Comparison of ENCODE assay signal across 8 cellular contexts in the genomic region with DNA sequence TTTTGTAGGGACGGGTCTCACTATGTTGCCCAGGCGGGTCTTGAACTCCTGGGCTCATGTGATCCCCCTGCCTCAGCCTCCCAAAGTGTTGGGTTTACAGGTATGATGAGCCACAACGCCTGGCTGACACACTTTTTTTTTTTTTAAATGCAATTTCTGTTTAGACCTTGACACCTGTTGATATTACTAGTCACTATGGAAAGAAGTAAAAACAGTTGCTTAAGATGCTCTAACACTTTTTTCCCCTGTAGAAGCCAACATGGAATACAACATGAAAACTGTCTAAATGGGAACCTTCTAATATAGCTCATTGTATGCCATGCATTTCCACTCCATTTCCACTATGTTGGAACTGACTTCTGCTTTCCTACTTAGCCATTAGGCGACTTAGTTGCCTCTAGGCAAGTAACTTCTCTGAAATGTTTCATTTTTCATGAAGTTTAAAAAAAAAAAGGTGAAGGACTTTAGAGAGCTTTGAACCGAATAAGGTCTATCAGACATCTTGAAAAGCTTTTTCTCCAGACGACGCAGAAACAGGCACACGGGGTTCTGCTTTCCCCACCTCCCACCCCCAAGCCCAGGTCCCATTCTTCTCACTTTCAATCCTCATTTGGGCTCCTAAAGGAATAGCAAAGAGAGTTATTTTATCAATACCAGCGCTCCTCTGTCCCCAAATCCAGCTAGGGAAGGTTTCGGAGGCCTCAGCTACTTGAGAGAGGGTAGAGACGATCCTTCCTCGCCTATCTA. TPM values are rescaled to one million over a fixed set of nuclear protein-coding genes. Genes with fewer than 3 reads are reported as not detected.
A peak's percentile ranks its signal among the peaks of the same experiment; 100 is the strongest.
DNase-seq lines count a peak whose midpoint lies in the region; ATAC-seq and TF ChIP-seq lines count a peak whose summit lies in the region.

No MANE protein-coding gene starts in this region.

- peaks cover 0 to 4% of the 10 kb centered on the region in 2 donors for H3K27me3 Mint-ChIP-seq in CD8-positive, alpha-beta memory T cell
- H3K27me3 Mint-ChIP-seq in dendritic cell treated with granulocyte-macrophage colony-stimulating factor and Interleukin-4, amounts not matched to agents 40 ng/mL and 50 ng/mL, for 4 days: no peaks in the 10 kb centered on the region

- CTCF ChIA-PET in CD8-positive, alpha-beta memory T cell (lab: Charles Lee): interaction anchor here (0.7 to 2.0 kb wide), 6 partner anchors 38 to 564 kb away, joined by 4 to 9 read pairs (median 4); partner anchors contain the start of genes DIPK1A, GCLM and RPL5
- CTCF ChIA-PET in OCI-LY7 (lab: Charles Lee; ENCODE audit: unreplicated experiment): interaction anchor here (0.9 to 1.2 kb wide), 3 partner anchors 21 to 87 kb away, joined by 3 to 4 read pairs (median 3); no protein-coding TSS in a partner anchor

- H3K36me3 Mint-ChIP-seq in CD8-positive, alpha-beta memory T cell: peaks cover 0 to 30% (median 2%) of the 10 kb centered on the region in 3 donors
- peaks cover 17% of the 10 kb centered on the region for H3K36me3 Mint-ChIP-seq in dendritic cell treated with granulocyte-macrophage colony-stimulating factor and Interleukin-4, amounts not matched to agents 40 ng/mL and 50 ng/mL, for 4 days (ENCODE audit: low read depth)

- peaks cover 26% of the 10 kb centered on the region for H3K4me1 ChIP-seq in CD8-positive, alpha-beta memory T cell (ENCODE audit: insufficient read depth, low read length)
- peaks cover 12% of the 10 kb centered on the region for H3K4me1 ChIP-seq in OCI-LY7 (ENCODE audit: insufficient read depth, low read length, poor library complexity, severe bottlenecking)
- peaks cover 9% of the 10 kb centered on the region for H3K4me1 ChIP-seq in mononuclear cell (ENCODE audit: insufficient read depth, low read length)

- TSS peak; percentile 91 for BruUV-seq in OCI-LY7 (replicated peaks; lab: Mats Ljungman, UMichigan)

- H3K4me3 ChIP-seq in CD8-positive, alpha-beta memory T cell (ENCODE audit: low read length): peak overlapping the region; percentile 92
- H3K4me3 ChIP-seq in OCI-LY7 (ENCODE audit: low read depth, low read length, poor library complexity, severe bottlenecking) (peak overlapping the region; percentile 87), mononuclear cell (ENCODE audit: low read length) (peak overlapping the region; percentile 99)

- no peak for TF ChIP-seq CTCF in OCI-LY7 (conservative IDR thresholded peaks at IDR 0.05; ENCODE audit: low read length)

- peak overlapping the region; percentile 94 for H3K27ac ChIP-seq in CD8-positive, alpha-beta memory T cell (ENCODE audit: low read depth, low read length)
- H3K27ac ChIP-seq in OCI-LY7 (ENCODE audit: low read depth, low read length, poor library complexity, severe bottlenecking): peak overlapping the region; percentile 74

- H3K9me3 Mint-ChIP-seq in CD8-positive, alpha-beta memory T cell: no peaks in the 10 kb centered on the region
- H3K9me3 Mint-ChIP-seq in dendritic cell treated with granulocyte-macrophage colony-stimulating factor and Interleukin-4, amounts not matched to agents 40 ng/mL and 50 ng/mL, for 4 days: no peaks in the 10 kb centered on the region

- peak overlapping the region; percentile 93 to 100 (median 99) for H3K4me3 Mint-ChIP-seq in CD8-positive, alpha-beta memory T cell
- H3K4me3 Mint-ChIP-seq in dendritic cell treated with granulocyte-macrophage colony-stimulating factor and Interleukin-4, amounts not matched to agents 40 ng/mL and 50 ng/mL, for 4 days: peak overlapping the region; percentile 99

- peaks cover 25% of the 10 kb centered on the region for H4K20me1 ChIP-seq in OCI-LY7 (ENCODE audit: insufficient read depth, low read length)

- intact Hi-C loops in OCI-LY7 (cut with micrococcal nuclease; ENCODE audit: unreplicated experiment): loop anchor here (5.0 kb wide), 4 partner anchors 163 to 513 kb away; partner anchors contain the start of genes CCDC18, MTF2, RPL5 and TMED5
- intact Hi-C loops in dendritic cell treated with granulocyte-macrophage colony-stimulating factor and Interleukin-4, amounts not matched to agents 40 ng/mL and 50 ng/mL, for 4 days (cut with micrococcal nuclease): loop anchor here (1.0 to 10.0 kb wide), 4 partner anchors 28 to 270 kb away; partner anchors contain the start of genes CCDC18, MTF2 and TMED5

- no peaks in the 10 kb centered on the region for H3K9me3 ChIP-seq in CD8-positive, alpha-beta memory T cell (ENCODE audit: low read length)
- H3K9me3 ChIP-seq in OCI-LY7 (ENCODE audit: low read length) (no peaks in the 10 kb centered on the region), mononuclear cell (ENCODE audit: low read depth, low read length) (no peaks in the 10 kb centered on the region)

- peak overlapping the region; percentile 88 to 100 (median 98) for H3K27ac Mint-ChIP-seq in CD8-positive, alpha-beta memory T cell
- H3K27ac Mint-ChIP-seq in dendritic cell treated with granulocyte-macrophage colony-stimulating factor and Interleukin-4, amounts not matched to agents 40 ng/mL and 50 ng/mL, for 4 days: peak overlapping the region; percentile 98

- ATAC-seq in GM21529 (IDR thresholded peaks at IDR 0.05; ENCODE audit: unreplicated experiment) (peak; percentile 2), GM19452 (IDR thresholded peaks at IDR 0.05; ENCODE audit: unreplicated experiment) (no peak)

- H3K36me3 ChIP-seq in CD8-positive, alpha-beta memory T cell (ENCODE audit: insufficient read depth, low read length): no peaks in the 10 kb centered on the region
- peaks cover 32% of the 10 kb centered on the region for H3K36me3 ChIP-seq in OCI-LY7 (ENCODE audit: insufficient read depth, low read length)

- peak overlapping the region; percentile 94 for H2AFZ ChIP-seq in OCI-LY7 (ENCODE audit: low read length)

- no peaks in the 10 kb centered on the region for H3K27me3 ChIP-seq in CD8-positive, alpha-beta memory T cell (ENCODE audit: insufficient read depth, low read length, poor library complexity, severe bottlenecking)
- no peaks in the 10 kb centered on the region for H3K27me3 ChIP-seq in mononuclear cell (ENCODE audit: insufficient read depth, low read length)

- DNase-seq in CD8-positive, alpha-beta memory T cell: peak in 1 of 5 donors; percentile 7
- peak; percentile 44 for DNase-seq in OCI-LY7 (ENCODE audit: low spot score)
- DNase-seq in NCI-H1105 (lab: John Stamatoyannopoulos, UW): no peak
- DNase-seq in activated CD8-positive, alpha-beta memory T cell treated with anti-CD3 and anti-CD28 coated beads, Interleukin-2, amount 50 U/mL, for 48 hours: no peak

- peak overlapping the region; percentile 77 for H3K4me2 ChIP-seq in OCI-LY7 (ENCODE audit: low read length)

- POLR2A ChIA-PET in CD8-positive, alpha-beta memory T cell (lab: Charles Lee): interaction anchor here (0.5 to 1.6 kb wide), 8 partner anchors 9 to 565 kb away, joined by 3 to 11 read pairs (median 4); no protein-coding TSS in a partner anchor
- POLR2A ChIA-PET in OCI-LY7 (lab: Charles Lee): interaction anchor here (0.5 to 2.2 kb wide), 32 partner anchors 8 to 558 kb away, joined by 3 to 15 read pairs (median 4); partner anchors contain the start of genes DIPK1A and RPL5

- H3K4me1 Mint-ChIP-seq in CD8-positive, alpha-beta memory T cell: peaks cover 31 to 45% (median 40%) of the 10 kb centered on the region in 3 donors
- no peaks in the 10 kb centered on the region for H3K4me1 Mint-ChIP-seq in dendritic cell treated with granulocyte-macrophage colony-stimulating factor and Interleukin-4, amounts not matched to agents 40 ng/mL and 50 ng/mL, for 4 days (ENCODE audit: low read depth)

- H3K79me2 ChIP-seq in OCI-LY7 (ENCODE audit: insufficient read depth, low read depth, low read length): peaks cover 65% of the 10 kb centered on the region

- H3K9me2 ChIP-seq in OCI-LY7 (ENCODE audit: insufficient read depth, low read length): no peaks in the 10 kb centered on the region

RNA-seq across cellular contexts. Expression of gene DR1, which starts 0.6 kb away (rescaled TPM):
- 100 to 1,000 TPM; 108 to 114 TPM for total RNA-seq in CD8-positive, alpha-beta memory T cell
- 75.3 TPM for polyA plus RNA-seq in CD8-positive, alpha-beta memory T cell
- total RNA-seq in OCI-LY7 (2014; rRNA removed; shearing (Covaris generic)): 61.3 and 81.3 TPM in 2 replicates
- total RNA-seq in OCI-LY7 (2022) (90.4 and 102 TPM in 2 replicates), mononuclear cell (50.1 TPM)
